In genomic region chr1:114854693-114855320, GRCh38 we compare ENCODE assay signal across 13 cellular contexts. TPM values are rescaled to one million over a fixed set of nuclear protein-coding genes. Genes with fewer than 3 reads are reported as not detected.
DNase-seq lines count a peak whose midpoint lies in the region; ATAC-seq and TF ChIP-seq lines count a peak whose summit lies in the region.
"Had no signal": no experiment of that assay in that cellular context is flagged by ENCODE, and none has a peak within 500 bp of the region (broad histone marks: within the 10 kb centered on the region; RNA-seq: fewer than 3 reads in every experiment).

A gene with protein sequence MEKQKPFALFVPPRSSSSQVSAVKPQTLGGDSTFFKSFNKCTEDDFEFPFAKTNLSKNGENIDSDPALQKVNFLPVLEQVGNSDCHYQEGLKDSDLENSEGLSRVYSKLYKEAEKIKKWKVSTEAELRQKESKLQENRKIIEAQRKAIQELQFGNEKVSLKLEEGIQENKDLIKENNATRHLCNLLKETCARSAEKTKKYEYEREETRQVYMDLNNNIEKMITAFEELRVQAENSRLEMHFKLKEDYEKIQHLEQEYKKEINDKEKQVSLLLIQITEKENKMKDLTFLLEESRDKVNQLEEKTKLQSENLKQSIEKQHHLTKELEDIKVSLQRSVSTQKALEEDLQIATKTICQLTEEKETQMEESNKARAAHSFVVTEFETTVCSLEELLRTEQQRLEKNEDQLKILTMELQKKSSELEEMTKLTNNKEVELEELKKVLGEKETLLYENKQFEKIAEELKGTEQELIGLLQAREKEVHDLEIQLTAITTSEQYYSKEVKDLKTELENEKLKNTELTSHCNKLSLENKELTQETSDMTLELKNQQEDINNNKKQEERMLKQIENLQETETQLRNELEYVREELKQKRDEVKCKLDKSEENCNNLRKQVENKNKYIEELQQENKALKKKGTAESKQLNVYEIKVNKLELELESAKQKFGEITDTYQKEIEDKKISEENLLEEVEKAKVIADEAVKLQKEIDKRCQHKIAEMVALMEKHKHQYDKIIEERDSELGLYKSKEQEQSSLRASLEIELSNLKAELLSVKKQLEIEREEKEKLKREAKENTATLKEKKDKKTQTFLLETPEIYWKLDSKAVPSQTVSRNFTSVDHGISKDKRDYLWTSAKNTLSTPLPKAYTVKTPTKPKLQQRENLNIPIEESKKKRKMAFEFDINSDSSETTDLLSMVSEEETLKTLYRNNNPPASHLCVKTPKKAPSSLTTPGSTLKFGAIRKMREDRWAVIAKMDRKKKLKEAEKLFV (plus strand): TSS chr1:114854863. CDS start chr1:114855465, 602 bp downstream.

- POLR2A ChIA-PET in activated naive CD8-positive, alpha-beta T cell treated with anti-CD3 and anti-CD28 coated beads, Interleukin-2, amount 10 ng/mL, durations not matched to agents 7 days and 5 days (lab: Charles Lee): no interaction called here

- intact Hi-C loops in left ventricle myocardium inferior (cut with micrococcal nuclease) (no loop called here), left cardiac atrium (cut with DNase I) (no loop called here), lower lobe of right lung (cut with DNase I) (no loop called here)

- no peaks in the 10 kb centered on the region for H3K9me3 Mint-ChIP-seq in activated naive CD8-positive, alpha-beta T cell treated with anti-CD3 and anti-CD28 coated beads, Interleukin-2, amount 10 ng/mL, durations not matched to agents 7 days and 5 days

- H3K9me3 ChIP-seq in left ventricle myocardium inferior (replicated peaks) (no peaks in the 10 kb centered on the region), lower lobe of right lung (no peaks in the 10 kb centered on the region), thoracic aorta (no peaks in the 10 kb centered on the region)
- H3K9me3 ChIP-seq: SJSA1 had no signal

- H3K27ac Mint-ChIP-seq in activated naive CD8-positive, alpha-beta T cell treated with anti-CD3 and anti-CD28 coated beads, Interleukin-2, amount 10 ng/mL, durations not matched to agents 7 days and 5 days: no peak within 1 kb of the TSS

- DNase-seq in left ventricle myocardium inferior: no peak
- no peak for DNase-seq in left cardiac atrium
- DNase-seq in activated naive CD8-positive, alpha-beta T cell treated with anti-CD3 and anti-CD28 coated beads, Interleukin-2, amount 10 ng/mL, durations not matched to agents 7 days and 5 days: no peak
- DNase-seq in lower lobe of right lung: no peak
- DNase-seq in thoracic aorta (ENCODE audit: low spot score): no peak
- DNase-seq in activated effector memory CD4-positive, alpha-beta T cell treated with anti-CD3 and anti-CD28 coated beads, Interleukin-2, amount 50 U/mL, for 16 hours: no peak
- no peak for DNase-seq in DMS 273 (lab: John Stamatoyannopoulos, UW; ENCODE audit: unreplicated experiment)
- DNase-seq: caudate nucleus, NCI-H1092 treated with DMSO at 0.1 percent for 48 hours, posterior cingulate gyrus had no signal

- H3K4me3 Mint-ChIP-seq in activated naive CD8-positive, alpha-beta T cell treated with anti-CD3 and anti-CD28 coated beads, Interleukin-2, amount 10 ng/mL, durations not matched to agents 7 days and 5 days: peak within 1 kb of the TSS; percentile 70

- ATAC-seq in left cardiac atrium (no peak), lower lobe of right lung (no peak), thoracic aorta (ENCODE audit: insufficient number of reproducible peaks, low FRiP score, low read depth) (no peak), GM21576 (IDR thresholded peaks at IDR 0.05; ENCODE audit: unreplicated experiment) (no peak)
- no peak for ATAC-seq in activated naive CD8-positive, alpha-beta T cell treated with anti-CD3 and anti-CD28 coated beads, Interleukin-2, amount 10 ng/mL, durations not matched to agents 7 days and 5 days (ENCODE audit: low read depth)

- H3K27me3 ChIP-seq in left ventricle myocardium inferior (ENCODE audit: low read depth) (peaks cover 95% of the 10 kb centered on the region), lower lobe of right lung (ENCODE audit: low read depth) (peaks cover 35% of the 10 kb centered on the region), thoracic aorta (replicated peaks; ENCODE audit: insufficient read depth) (peaks cover 9% of the 10 kb centered on the region)
- H3K27me3 ChIP-seq: BLaER1 treated with 17β-estradiol and CSF1 and Interleukin-3, amounts not matched to agents 10 nM and 100 nM had no signal

- H3K4me3 ChIP-seq in left ventricle myocardium inferior (peak within 1 kb of the TSS; percentile 41), lower lobe of right lung (peak within 1 kb of the TSS; percentile 6), thoracic aorta (peak within 1 kb of the TSS; percentile 52)
- H3K4me3 ChIP-seq: BLaER1 treated with 17β-estradiol and CSF1 and Interleukin-3, amounts not matched to agents 10 nM and 100 nM; SJSA1 had no signal

- peaks cover 5% of the 10 kb centered on the region for H3K4me1 ChIP-seq in left ventricle myocardium inferior
- H3K4me1 ChIP-seq in lower lobe of right lung: no peaks in the 10 kb centered on the region
- no peaks in the 10 kb centered on the region for H3K4me1 ChIP-seq in thoracic aorta (ENCODE audit: control insufficient read depth in 1 of 2, low read depth in 2 of 2)
- H3K4me1 ChIP-seq: BLaER1 treated with 17β-estradiol and CSF1 and Interleukin-3, amounts not matched to agents 10 nM and 100 nM; SJSA1 had no signal

- H3K27ac ChIP-seq in left ventricle myocardium inferior (replicated peaks) (no peak within 1 kb of the TSS), lower lobe of right lung (no peak within 1 kb of the TSS), thoracic aorta (no peak within 1 kb of the TSS)
- H3K27ac ChIP-seq: BLaER1 treated with 17β-estradiol and CSF1 and Interleukin-3, amounts not matched to agents 10 nM and 100 nM; SJSA1 had no signal

- H3K36me3 ChIP-seq in left ventricle myocardium inferior (no peaks in the 10 kb centered on the region), lower lobe of right lung (no peaks in the 10 kb centered on the region), thoracic aorta (no peaks in the 10 kb centered on the region)
- H3K36me3 ChIP-seq: BLaER1 treated with 17β-estradiol and CSF1 and Interleukin-3, amounts not matched to agents 10 nM and 100 nM; SJSA1 had no signal

- H3K27me3 Mint-ChIP-seq in activated naive CD8-positive, alpha-beta T cell treated with anti-CD3 and anti-CD28 coated beads, Interleukin-2, amount 10 ng/mL, durations not matched to agents 7 days and 5 days: peaks cover 49% of the 10 kb centered on the region

- peaks cover 1% of the 10 kb centered on the region for H3K36me3 Mint-ChIP-seq in activated naive CD8-positive, alpha-beta T cell treated with anti-CD3 and anti-CD28 coated beads, Interleukin-2, amount 10 ng/mL, durations not matched to agents 7 days and 5 days

- H3K4me1 Mint-ChIP-seq in activated naive CD8-positive, alpha-beta T cell treated with anti-CD3 and anti-CD28 coated beads, Interleukin-2, amount 10 ng/mL, durations not matched to agents 7 days and 5 days: peaks cover 7% of the 10 kb centered on the region

- TF ChIP-seq CTCF in left ventricle myocardium inferior (IDR thresholded peaks at IDR 0.05; ENCODE audit: borderline replicate concordance) (no peak), lower lobe of right lung (IDR thresholded peaks at IDR 0.05) (no peak), thoracic aorta (IDR thresholded peaks at IDR 0.05) (no peak)

RNA-seq across cellular contexts. Expression of the gene that starts here (rescaled TPM):
- total RNA-seq in left ventricle myocardium inferior (not detected), left cardiac atrium (under 1 TPM in 1 of 2 donors, not detected in 1; 0.10 TPM), lower lobe of right lung (not detected), thoracic aorta (not detected)
- total RNA-seq in activated naive CD8-positive, alpha-beta T cell treated with anti-CD3 and anti-CD28 coated beads, Interleukin-2, amount 10 ng/mL, durations not matched to agents 7 days and 5 days: not detected
- total RNA-seq: SJSA1 had no signal
